In genomic region chr6:116572162-116572561, GRCh38 we compare ENCODE assay signal across 1 cellular context.
TF ChIP-seq lines count a peak whose summit lies in the region.

No MANE protein-coding gene starts in this region.

TF ChIP-seq in H1, 55 proteins besides CTCF, POLR2A, EP300 and RAD21:
- peak; percentile 6 for TF ChIP-seq SAP30 (IDR thresholded peaks at IDR 0.05; ENCODE audit: insufficient read depth, insufficient replicate concordance, low read length)
- no peak for TF ChIP-seq TCF12 (IDR thresholded peaks at IDR 0.05; ENCODE audit: low read depth, low read length)
TF ChIP-seq in H1: peak in this region for 1.
